Comparison of ENCODE assay signal across 8 cellular contexts in the genomic region with DNA sequence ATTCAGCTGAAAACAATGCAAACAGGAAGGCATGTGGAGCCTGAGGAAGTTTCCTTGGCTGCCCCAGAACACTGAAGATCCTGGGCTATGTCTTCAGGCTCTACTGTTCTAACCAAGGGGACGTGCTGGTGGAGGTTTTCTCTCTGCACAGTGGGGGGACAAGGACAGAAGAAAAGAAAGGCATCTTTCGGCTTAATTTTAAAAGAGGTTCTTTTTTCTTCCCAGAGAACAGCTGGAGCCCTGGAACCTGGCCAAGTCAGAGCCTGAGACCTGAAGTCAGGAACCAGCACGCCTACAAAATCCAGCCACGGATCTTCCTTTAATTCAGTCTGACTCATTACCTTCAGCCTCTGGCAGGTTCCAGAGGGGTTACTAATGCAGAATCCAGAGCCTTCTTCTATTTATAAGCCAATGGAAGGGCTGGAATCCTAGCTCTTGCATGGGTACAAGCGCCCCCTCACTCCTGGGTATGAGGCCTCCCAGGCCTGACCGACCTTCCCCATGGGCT. TPM values are rescaled to one million over a fixed set of nuclear protein-coding genes. Genes with fewer than 3 reads are reported as not detected.
A peak's percentile ranks its signal among the peaks of the same experiment; 100 is the strongest.
DNase-seq lines count a peak whose midpoint lies in the region; ATAC-seq, FAIRE-seq and TF ChIP-seq lines count a peak whose summit lies in the region.

No MANE protein-coding gene starts in this region.

- H3K9me3 ChIP-seq in ectodermal cell (ENCODE audit: control insufficient read depth, low read length) = no peaks in the 10 kb centered on the region
- no peaks in the 10 kb centered on the region for H3K9me3 ChIP-seq in small intestine (ENCODE audit: control insufficient read depth, low read depth)

- H3K4me3 ChIP-seq in ectodermal cell (ENCODE audit: insufficient read depth, low read depth, low read length) = no peak overlapping the region
- H3K4me3 ChIP-seq in small intestine (ENCODE audit: low read depth in 1 of 2, low read length in 2 of 2) = no peak overlapping the region

- ATAC-seq in GM19035 (IDR thresholded peaks at IDR 0.05; ENCODE audit: unreplicated experiment) = no peak

- H3K4me1 ChIP-seq in ectodermal cell (ENCODE audit: control insufficient read depth, insufficient read depth, low read length) (peaks cover 37% of the 10 kb centered on the region), small intestine (ENCODE audit: control insufficient read depth in 2 of 2, insufficient read depth in 1 of 2, low read depth in 1 of 2, low read length in 1 of 2) (no peaks in the 10 kb centered on the region)

- DNase-seq in COLO829 (ENCODE audit: low spot score) (peak; percentile 68), NCI-H226 (peak; percentile 93), non-pigmented ciliary epithelial cell (ENCODE audit: low read depth) (peak; percentile 86), OCI-M1 (lab: John Stamatoyannopoulos, UW) (no peak), GM20000 (ENCODE audit: low spot score) (no peak), small intestine (no peak)

- peak overlapping the region; percentile 52 for H3K27ac ChIP-seq in ectodermal cell (ENCODE audit: insufficient read depth, low read depth, low read length, poor library complexity, severe bottlenecking)
- peak overlapping the region in 1 of 2 donors; percentile 18 for H3K27ac ChIP-seq in small intestine (ENCODE audit: low read depth in 1 of 2, low read length in 1 of 2)

- no peaks in the 10 kb centered on the region for H3K27me3 ChIP-seq in ectodermal cell (ENCODE audit: control insufficient read depth, insufficient read depth, low read length, poor library complexity, severe bottlenecking)
- no peaks in the 10 kb centered on the region for H3K27me3 ChIP-seq in small intestine (ENCODE audit: control insufficient read depth in 2 of 2, insufficient read depth in 2 of 2, low read length in 2 of 2)

- FAIRE-seq in small intestine (lab: Jason Lieb, UNC) = no peak

- 39 to 46% methylated on average over 6 of the region's 6 CpGs for WGBS in ectodermal cell, 2 experiments
- 51 to 68% (median 66%) methylated on average over 6 of the region's 6 CpGs for WGBS in small intestine, 3 donors

- H3K36me3 ChIP-seq in ectodermal cell (ENCODE audit: control insufficient read depth, insufficient read depth, low read length) (no peaks in the 10 kb centered on the region), small intestine (ENCODE audit: control insufficient read depth in 2 of 2, insufficient read depth in 2 of 2, low read length in 2 of 2) (no peaks in the 10 kb centered on the region)

- no peak for TF ChIP-seq CTCF in GM20000 (IDR thresholded peaks at IDR 0.05; ENCODE audit: extremely low read depth, missing control alignments)

RNA-seq across cellular contexts. Expression of a gene that starts 19.8 kb away (rescaled TPM):
- 83.2 TPM for polyA plus RNA-seq in ectodermal cell (2013, experiment 1 of 4)
- polyA plus RNA-seq in ectodermal cell (2013, experiment 2 of 4) = 70.6 TPM
- 64.4 TPM for polyA plus RNA-seq in ectodermal cell (2013, experiment 3 of 4)
- 72.3 TPM for polyA plus RNA-seq in ectodermal cell (2013, experiment 4 of 4)
- 10 to 100 TPM; 20.3 to 24.8 (median 24.0) TPM for polyA plus RNA-seq in small intestine

RNA-seq across cellular contexts. Expression of a gene that starts 52.9 kb away (rescaled TPM):
- 36.9 TPM for polyA plus RNA-seq in ectodermal cell (2013, experiment 1 of 4)
- polyA plus RNA-seq in ectodermal cell (2013, experiment 2 of 4) = 36.7 TPM
- polyA plus RNA-seq in ectodermal cell (2013, experiment 3 of 4) = 27.1 TPM
- polyA plus RNA-seq in ectodermal cell (2013, experiment 4 of 4) = 29.7 TPM
- polyA plus RNA-seq in small intestine = 10 to 100 TPM; 26.7 to 33.1 (median 30.5) TPM

RNA-seq across cellular contexts. Expression of a gene that starts 53.0 kb away (rescaled TPM):
- 13.1 TPM for polyA plus RNA-seq in ectodermal cell (2013, experiment 1 of 4)
- polyA plus RNA-seq in ectodermal cell (2013, experiment 2 of 4) = 11.8 TPM
- polyA plus RNA-seq in ectodermal cell (2013, experiment 3 of 4) = 8.2 TPM
- polyA plus RNA-seq in ectodermal cell (2013, experiment 4 of 4) = 11.0 TPM
- polyA plus RNA-seq in small intestine = 10 to 100 TPM in 2 of 3 donors, 1 to 10 TPM in 1; 6.5 to 12.7 (median 12.1) TPM

Comparison
In these comparisons a context has a peak if more than half of its experiments do, and no peak if none do; other contexts are left out.
1. DNase-seq: peak in COLO829 (single experiment), NCI-H226 (single experiment) and non-pigmented ciliary epithelial cell (single experiment); none in OCI-M1 (single experiment), GM20000 (single experiment) and small intestine (single experiment).